ENCODE assay signal across 9 cellular contexts in the genomic region with DNA sequence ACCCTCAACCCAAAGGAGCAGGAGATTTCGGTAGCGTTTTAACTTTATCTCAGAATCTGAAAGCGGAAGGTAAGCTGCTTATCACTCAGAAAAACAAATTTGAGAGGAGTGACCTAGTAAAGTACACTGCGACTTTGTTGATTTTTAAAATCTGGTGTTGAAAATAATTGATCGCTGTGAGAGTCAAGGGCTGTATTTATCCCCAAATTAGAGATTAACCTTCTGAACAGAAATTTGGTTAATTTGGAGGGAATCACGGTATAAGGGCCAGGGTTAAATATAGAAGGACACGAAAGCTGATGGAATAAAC. TPM values are rescaled to one million over a fixed set of nuclear protein-coding genes. Genes with fewer than 3 reads are reported as not detected.
DNase-seq lines count a peak whose midpoint lies in the region; ATAC-seq and TF ChIP-seq lines count a peak whose summit lies in the region.
"Had no signal": no experiment of that assay in that cellular context is flagged by ENCODE, and none has a peak within 500 bp of the region (broad histone marks: within the 10 kb centered on the region; RNA-seq: fewer than 3 reads in every experiment).

No MANE protein-coding gene starts in this region.

- peak overlapping the region; percentile 89 for H3K27ac ChIP-seq in ACC112 (ENCODE audit: low read depth, low read length)
- H3K27ac ChIP-seq in duodenal mucosa (ENCODE audit: low read depth, low read length) = no peak overlapping the region
- no peak overlapping the region for H3K27ac ChIP-seq in colonic mucosa
- H3K27ac ChIP-seq: KMS-11 had no signal

- H3K27me3 ChIP-seq in ACC112 (ENCODE audit: insufficient read depth, low read length) = no peaks in the 10 kb centered on the region
- no peaks in the 10 kb centered on the region for H3K27me3 ChIP-seq in MG63
- H3K27me3 ChIP-seq in duodenal mucosa (ENCODE audit: control insufficient read depth in 1 of 2, insufficient read depth in 2 of 2, low read length in 2 of 2) = peaks cover 5 to 6% of the 10 kb centered on the region in 2 donors
- peaks cover 16% of the 10 kb centered on the region for H3K27me3 ChIP-seq in colonic mucosa

- H3K36me3 Mint-ChIP-seq in nephron progenitor cell (ENCODE audit: low read depth) = no peaks in the 10 kb centered on the region

- H3K27ac Mint-ChIP-seq in nephron progenitor cell = no peak overlapping the region

- H3K36me3 ChIP-seq in ACC112 (ENCODE audit: insufficient read depth, low read length) (no peaks in the 10 kb centered on the region), MG63 (no peaks in the 10 kb centered on the region), duodenal mucosa (ENCODE audit: control insufficient read depth in 1 of 2, insufficient read depth in 2 of 2, low read length in 2 of 2) (no peaks in the 10 kb centered on the region), colonic mucosa (no peaks in the 10 kb centered on the region)

- peaks cover 7% of the 10 kb centered on the region for H3K27me3 Mint-ChIP-seq in nephron progenitor cell (ENCODE audit: low read depth, poor library complexity)

- no peak for DNase-seq in MG63
- DNase-seq in nephron progenitor cell = no peak
- DNase-seq in stimulated activated CD4-positive, alpha-beta T cell treated with anti-CD3 and anti-CD28 coated beads, Interleukin-12 subunit alpha, Interleukin-12 subunit beta, amount 100 ng/mL, for 4 hours = no peak
- DNase-seq in activated naive CD4-positive, alpha-beta T cell treated with anti-CD3 and anti-CD28 coated beads, Interleukin-2, amount 50 U/mL, for 16 hours = no peak
- no peak for DNase-seq in colonic mucosa

- peak overlapping the region; percentile 95 for H3K4me3 ChIP-seq in ACC112 (ENCODE audit: low read depth, low read length)
- peak overlapping the region; percentile 45 for H3K4me3 ChIP-seq in MG63
- peak overlapping the region; percentile 22 to 23 for H3K4me3 ChIP-seq in duodenal mucosa (ENCODE audit: low read depth in 1 of 2, low read length in 2 of 2)
- H3K4me3 ChIP-seq in colonic mucosa = no peak overlapping the region

- H3K4me3 Mint-ChIP-seq in nephron progenitor cell = peak overlapping the region; percentile 78

- peak overlapping the region; percentile 97 for H2AFZ ChIP-seq in ACC112 (ENCODE audit: low read length, unreplicated experiment)

- peaks cover 39% of the 10 kb centered on the region for H3K9me3 Mint-ChIP-seq in nephron progenitor cell

- intact Hi-C loops in colonic mucosa (cut with DNase I) = no loop called here

- no peak for ATAC-seq in GM18907 (IDR thresholded peaks at IDR 0.05; ENCODE audit: unreplicated experiment)

- H3K9me3 ChIP-seq in MG63 (no peaks in the 10 kb centered on the region), duodenal mucosa (ENCODE audit: control insufficient read depth in 1 of 2, low read length in 2 of 2) (no peaks in the 10 kb centered on the region), colonic mucosa (no peaks in the 10 kb centered on the region)

- TF ChIP-seq CTCF in nephron progenitor cell (IDR thresholded peaks at IDR 0.05) (no peak), colonic mucosa (IDR thresholded peaks at IDR 0.05) (no peak)

- peak overlapping the region in 1 of 2 donors; percentile 25 for H3K9ac ChIP-seq in duodenal mucosa (ENCODE audit: low read depth in 1 of 2, low read length in 2 of 2)
- no peak overlapping the region for H3K9ac ChIP-seq in colonic mucosa (ENCODE audit: low read depth in 2 of 2, low read length in 2 of 2)
- H3K9ac ChIP-seq: KMS-11 had no signal

- peaks cover 22% of the 10 kb centered on the region for H3K4me1 ChIP-seq in ACC112 (ENCODE audit: control insufficient read depth, insufficient read depth, low read length, unreplicated experiment)
- H3K4me1 ChIP-seq in duodenal mucosa (ENCODE audit: control insufficient read depth in 1 of 2, insufficient read depth in 2 of 2, low read length in 2 of 2) = peaks cover 0 to 6% of the 10 kb centered on the region in 2 donors
- no peaks in the 10 kb centered on the region for H3K4me1 ChIP-seq in colonic mucosa

- H3K4me1 Mint-ChIP-seq in nephron progenitor cell = peaks cover 46% of the 10 kb centered on the region

- H3K79me2 ChIP-seq in ACC112 (ENCODE audit: control insufficient read depth, insufficient read depth, low read length, unreplicated experiment) = peaks cover 2% of the 10 kb centered on the region

RNA-seq across cellular contexts. Expression of gene CLCN4, which starts 0.2 kb away (rescaled TPM):
- total RNA-seq in MG63 (2014; rRNA removed; shearing (Covaris generic); ENCODE audit: low replicate concordance) = 2.3 and 7.1 TPM in 2 replicates
- total RNA-seq in colonic mucosa = 1 to 10 TPM in 1 of 2 donors, under 1 TPM in 1; 0.62 to 1.2 TPM
